Comparison of ENCODE assay signal across 34 cellular contexts in genomic region chr3:197136744-197137143, GRCh38.
"Had no signal": no experiment of that assay in that cellular context is flagged by ENCODE, and none has a peak within 500 bp of the region (broad histone marks: within the 10 kb centered on the region; RNA-seq: fewer than 3 reads in every experiment).

No MANE protein-coding gene starts in this region.

- DNase-seq: Karpas-422, Kasumi-1, MG63, MM.1S, MV-4-11, NCI-H1048, NCI-H1092, NCI-H1092 treated with DMSO at 0.1 percent for 48 hours, NCI-H1105, NCI-H1105 treated with DMSO at 0.1 percent for 48 hours, NCI-H1417, NCI-H1417 treated with DMSO at 0.1 percent for 48 hours, NCI-H1436, NCI-H1436 treated with DMSO at 0.1 percent for 48 hours, NCI-H146, NCI-H1694, NCI-H1694 treated with DMSO at 0.1 percent for 48 hours, NCI-H187, NCI-H187 treated with DMSO at 0.1 percent for 48 hours, NCI-H1930, NCI-H2029, NCI-H2029 treated with DMSO at 0.1 percent for 48 hours, NCI-H2081, NCI-H2081 treated with DMSO at 0.1 percent for 48 hours, NCI-H2107, NCI-H2171, NCI-H2171 treated with DMSO at 0.1 percent for 48 hours, NCI-H2227 treated with DMSO at 0.1 percent for 48 hours, NCI-H226, NCI-H345, NCI-H446, NCI-H446 treated with DMSO at 0.1 percent for 48 hours, NCI-H510A, NCI-H510A treated with DMSO at 0.1 percent for 48 hours had no signal

- H3K9me3 ChIP-seq: MG63 had no signal

- H3K4me3 ChIP-seq: MG63 had no signal

- H3K27me3 ChIP-seq: MG63 had no signal
